In genomic region chr17:62703776-62704380, GRCh38 we compare ENCODE assay signal across 1 cellular context.
TF ChIP-seq lines count a peak whose summit lies in the region.

No MANE protein-coding gene starts in this region.

TF ChIP-seq in HepG2, 621 proteins besides CTCF, POLR2A, EP300 and RAD21 (continued from another document and continues in another):
- no peak for TF ChIP-seq SIN3A (IDR thresholded peaks at IDR 0.05; ENCODE audit: borderline replicate concordance, low read depth, low read length)
- no peak for TF ChIP-seq ZBTB21 (CRISPR knock-in tag; IDR thresholded peaks at IDR 0.05)
- TF ChIP-seq, protein P1, sequence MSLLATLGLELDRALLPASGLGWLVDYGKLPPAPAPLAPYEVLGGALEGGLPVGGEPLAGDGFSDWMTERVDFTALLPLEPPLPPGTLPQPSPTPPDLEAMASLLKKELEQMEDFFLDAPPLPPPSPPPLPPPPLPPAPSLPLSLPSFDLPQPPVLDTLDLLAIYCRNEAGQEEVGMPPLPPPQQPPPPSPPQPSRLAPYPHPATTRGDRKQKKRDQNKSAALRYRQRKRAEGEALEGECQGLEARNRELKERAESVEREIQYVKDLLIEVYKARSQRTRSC (CRISPR knock-in tag; IDR thresholded peaks at IDR 0.05; ENCODE audit: low read depth) = no peak
- TF ChIP-seq MTF2 (CRISPR knock-in tag; IDR thresholded peaks at IDR 0.05; ENCODE audit: borderline replicate concordance) = peak; percentile 93; the same call in 1 of the 2 replicates
- TF ChIP-seq KAT8 (CRISPR knock-in tag; IDR thresholded peaks at IDR 0.05) = 0 out of 2 replicates have a peak, but pooled peaks have one; percentile 22
- TF ChIP-seq ARNT (IDR thresholded peaks at IDR 0.05) = no peak
- no peak for TF ChIP-seq ZNF138 (CRISPR knock-in tag; IDR thresholded peaks at IDR 0.05; ENCODE audit: low read depth)
- TF ChIP-seq, protein P2, sequence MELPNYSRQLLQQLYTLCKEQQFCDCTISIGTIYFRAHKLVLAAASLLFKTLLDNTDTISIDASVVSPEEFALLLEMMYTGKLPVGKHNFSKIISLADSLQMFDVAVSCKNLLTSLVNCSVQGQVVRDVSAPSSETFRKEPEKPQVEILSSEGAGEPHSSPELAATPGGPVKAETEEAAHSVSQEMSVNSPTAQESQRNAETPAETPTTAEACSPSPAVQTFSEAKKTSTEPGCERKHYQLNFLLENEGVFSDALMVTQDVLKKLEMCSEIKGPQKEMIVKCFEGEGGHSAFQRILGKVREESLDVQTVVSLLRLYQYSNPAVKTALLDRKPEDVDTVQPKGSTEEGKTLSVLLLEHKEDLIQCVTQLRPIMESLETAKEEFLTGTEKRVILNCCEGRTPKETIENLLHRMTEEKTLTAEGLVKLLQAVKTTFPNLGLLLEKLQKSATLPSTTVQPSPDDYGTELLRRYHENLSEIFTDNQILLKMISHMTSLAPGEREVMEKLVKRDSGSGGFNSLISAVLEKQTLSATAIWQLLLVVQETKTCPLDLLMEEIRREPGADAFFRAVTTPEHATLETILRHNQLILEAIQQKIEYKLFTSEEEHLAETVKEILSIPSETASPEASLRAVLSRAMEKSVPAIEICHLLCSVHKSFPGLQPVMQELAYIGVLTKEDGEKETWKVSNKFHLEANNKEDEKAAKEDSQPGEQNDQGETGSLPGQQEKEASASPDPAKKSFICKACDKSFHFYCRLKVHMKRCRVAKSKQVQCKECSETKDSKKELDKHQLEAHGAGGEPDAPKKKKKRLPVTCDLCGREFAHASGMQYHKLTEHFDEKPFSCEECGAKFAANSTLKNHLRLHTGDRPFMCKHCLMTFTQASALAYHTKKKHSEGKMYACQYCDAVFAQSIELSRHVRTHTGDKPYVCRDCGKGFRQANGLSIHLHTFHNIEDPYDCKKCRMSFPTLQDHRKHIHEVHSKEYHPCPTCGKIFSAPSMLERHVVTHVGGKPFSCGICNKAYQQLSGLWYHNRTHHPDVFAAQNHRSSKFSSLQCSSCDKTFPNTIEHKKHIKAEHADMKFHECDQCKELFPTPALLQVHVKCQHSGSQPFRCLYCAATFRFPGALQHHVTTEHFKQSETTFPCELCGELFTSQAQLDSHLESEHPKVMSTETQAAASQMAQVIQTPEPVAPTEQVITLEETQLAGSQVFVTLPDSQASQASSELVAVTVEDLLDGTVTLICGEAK (IDR thresholded peaks at IDR 0.05) = no peak
- TF ChIP-seq, protein P2 (CRISPR knock-in tag; IDR thresholded peaks at IDR 0.05) = no peak
- TF ChIP-seq MBNL3 (CRISPR knock-in tag; conservative IDR thresholded peaks at IDR 0.05) = no peak
- no peak for TF ChIP-seq SP5 (CRISPR knock-in tag; IDR thresholded peaks at IDR 0.05; ENCODE audit: borderline replicate concordance, low read depth)
- no peak for TF ChIP-seq GRHL1 (CRISPR knock-in tag; conservative IDR thresholded peaks at IDR 0.05)
- no peak for TF ChIP-seq NR2F2 (IDR thresholded peaks at IDR 0.05; ENCODE audit: borderline replicate concordance, low read depth)
- TF ChIP-seq IKZF1 (IDR thresholded peaks at IDR 0.05) = no peak
- peak; percentile 28; the same call in 1 of the 2 replicates for TF ChIP-seq IRX3 (CRISPR knock-in tag; IDR thresholded peaks at IDR 0.05; ENCODE audit: borderline replicate concordance, low read depth)
- TF ChIP-seq AGO2 (optimal IDR thresholded peaks at IDR 0.05; ENCODE audit: low read depth, low read length) = no peak
- TF ChIP-seq, protein P3, sequence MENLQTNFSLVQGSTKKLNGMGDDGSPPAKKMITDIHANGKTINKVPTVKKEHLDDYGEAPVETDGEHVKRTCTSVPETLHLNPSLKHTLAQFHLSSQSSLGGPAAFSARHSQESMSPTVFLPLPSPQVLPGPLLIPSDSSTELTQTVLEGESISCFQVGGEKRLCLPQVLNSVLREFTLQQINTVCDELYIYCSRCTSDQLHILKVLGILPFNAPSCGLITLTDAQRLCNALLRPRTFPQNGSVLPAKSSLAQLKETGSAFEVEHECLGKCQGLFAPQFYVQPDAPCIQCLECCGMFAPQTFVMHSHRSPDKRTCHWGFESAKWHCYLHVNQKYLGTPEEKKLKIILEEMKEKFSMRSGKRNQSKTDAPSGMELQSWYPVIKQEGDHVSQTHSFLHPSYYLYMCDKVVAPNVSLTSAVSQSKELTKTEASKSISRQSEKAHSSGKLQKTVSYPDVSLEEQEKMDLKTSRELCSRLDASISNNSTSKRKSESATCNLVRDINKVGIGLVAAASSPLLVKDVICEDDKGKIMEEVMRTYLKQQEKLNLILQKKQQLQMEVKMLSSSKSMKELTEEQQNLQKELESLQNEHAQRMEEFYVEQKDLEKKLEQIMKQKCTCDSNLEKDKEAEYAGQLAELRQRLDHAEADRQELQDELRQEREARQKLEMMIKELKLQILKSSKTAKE (CRISPR knock-in tag; IDR thresholded peaks at IDR 0.05; ENCODE audit: borderline replicate concordance) = no peak
- TF ChIP-seq ZNF678 (CRISPR knock-in tag; IDR thresholded peaks at IDR 0.05) = no peak
- TF ChIP-seq SRSF1 (optimal IDR thresholded peaks at IDR 0.05; ENCODE audit: low read depth, low read length) = no peak
- no peak for TF ChIP-seq ZNF691 (CRISPR knock-in tag; IDR thresholded peaks at IDR 0.05; ENCODE audit: borderline replicate concordance, low read depth)
- no peak for TF ChIP-seq MTF1 (CRISPR knock-in tag; IDR thresholded peaks at IDR 0.05)
- no peak for TF ChIP-seq ZKSCAN5 (CRISPR knock-in tag; IDR thresholded peaks at IDR 0.05)
- no peak for TF ChIP-seq ERF (CRISPR knock-in tag; IDR thresholded peaks at IDR 0.05)
- no peak for TF ChIP-seq ZNF333 (CRISPR knock-in tag; IDR thresholded peaks at IDR 0.05; ENCODE audit: borderline replicate concordance)
- no peak for TF ChIP-seq ZNF207 (IDR thresholded peaks at IDR 0.05; ENCODE audit: borderline replicate concordance)
- TF ChIP-seq MAFF (IDR thresholded peaks at IDR 0.05; ENCODE audit: low read depth, low read length) = no peak
- peak; percentile 55 for TF ChIP-seq YY1 (IDR thresholded peaks at IDR 0.05; ENCODE audit: insufficient read depth, insufficient replicate concordance, low read depth, low read length)
- peak; percentile 72 for TF ChIP-seq XRCC5 (optimal IDR thresholded peaks at IDR 0.05; ENCODE audit: low read length)
- peak; percentile 34; the same call in 1 of the 2 replicates for TF ChIP-seq PATZ1 (CRISPR knock-in tag; IDR thresholded peaks at IDR 0.05)
- TF ChIP-seq, protein P4, sequence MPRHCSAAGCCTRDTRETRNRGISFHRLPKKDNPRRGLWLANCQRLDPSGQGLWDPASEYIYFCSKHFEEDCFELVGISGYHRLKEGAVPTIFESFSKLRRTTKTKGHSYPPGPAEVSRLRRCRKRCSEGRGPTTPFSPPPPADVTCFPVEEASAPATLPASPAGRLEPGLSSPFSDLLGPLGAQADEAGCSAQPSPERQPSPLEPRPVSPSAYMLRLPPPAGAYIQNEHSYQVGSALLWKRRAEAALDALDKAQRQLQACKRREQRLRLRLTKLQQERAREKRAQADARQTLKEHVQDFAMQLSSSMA (CRISPR knock-in tag; IDR thresholded peaks at IDR 0.05) = no peak
- TF ChIP-seq, protein P5, sequence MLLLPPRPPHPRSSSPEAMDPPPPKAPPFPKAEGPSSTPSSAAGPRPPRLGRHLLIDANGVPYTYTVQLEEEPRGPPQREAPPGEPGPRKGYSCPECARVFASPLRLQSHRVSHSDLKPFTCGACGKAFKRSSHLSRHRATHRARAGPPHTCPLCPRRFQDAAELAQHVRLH (CRISPR knock-in tag; IDR thresholded peaks at IDR 0.05; ENCODE audit: borderline replicate concordance, low read depth) = peak; percentile 62; the same call in 1 of the 2 replicates
- TF ChIP-seq KMT2B (CRISPR knock-in tag; IDR thresholded peaks at IDR 0.05) = no peak
- TF ChIP-seq HIC2 (CRISPR knock-in tag; IDR thresholded peaks at IDR 0.05; ENCODE audit: low read depth) = no peak
- peak; percentile 83; the same call in 1 of the 2 replicates for TF ChIP-seq ZNF124 (CRISPR knock-in tag; IDR thresholded peaks at IDR 0.05)
- TF ChIP-seq ZNF260 (CRISPR knock-in tag; IDR thresholded peaks at IDR 0.05; ENCODE audit: borderline replicate concordance, low read depth) = no peak
- TF ChIP-seq ZNF619 (CRISPR knock-in tag; IDR thresholded peaks at IDR 0.05) = 0 out of 2 replicates have a peak, but pooled peaks have one; percentile 68
- no peak for TF ChIP-seq HOXD1 (CRISPR knock-in tag; IDR thresholded peaks at IDR 0.05)
- TF ChIP-seq, protein P6, sequence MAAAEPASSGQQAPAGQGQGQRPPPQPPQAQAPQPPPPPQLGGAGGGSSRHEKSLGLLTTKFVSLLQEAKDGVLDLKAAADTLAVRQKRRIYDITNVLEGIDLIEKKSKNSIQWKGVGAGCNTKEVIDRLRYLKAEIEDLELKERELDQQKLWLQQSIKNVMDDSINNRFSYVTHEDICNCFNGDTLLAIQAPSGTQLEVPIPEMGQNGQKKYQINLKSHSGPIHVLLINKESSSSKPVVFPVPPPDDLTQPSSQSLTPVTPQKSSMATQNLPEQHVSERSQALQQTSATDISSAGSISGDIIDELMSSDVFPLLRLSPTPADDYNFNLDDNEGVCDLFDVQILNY (CRISPR knock-in tag; conservative IDR thresholded peaks at IDR 0.05) = no peak
- peak; percentile 63 for TF ChIP-seq SPEN (CRISPR knock-in tag; IDR thresholded peaks at IDR 0.05; ENCODE audit: low read depth)
- no peak for TF ChIP-seq ZNF335 (CRISPR knock-in tag; IDR thresholded peaks at IDR 0.05)
- TF ChIP-seq MAX (IDR thresholded peaks at IDR 0.05) = peak; percentile 72
- TF ChIP-seq PCBP1 (IDR thresholded peaks at IDR 0.05; ENCODE audit: borderline replicate concordance, low read depth, low read length) = 0 out of 2 replicates have a peak, but pooled peaks have one; percentile 58
